ENCODE assay signal across 12 cellular contexts in the genomic region with DNA sequence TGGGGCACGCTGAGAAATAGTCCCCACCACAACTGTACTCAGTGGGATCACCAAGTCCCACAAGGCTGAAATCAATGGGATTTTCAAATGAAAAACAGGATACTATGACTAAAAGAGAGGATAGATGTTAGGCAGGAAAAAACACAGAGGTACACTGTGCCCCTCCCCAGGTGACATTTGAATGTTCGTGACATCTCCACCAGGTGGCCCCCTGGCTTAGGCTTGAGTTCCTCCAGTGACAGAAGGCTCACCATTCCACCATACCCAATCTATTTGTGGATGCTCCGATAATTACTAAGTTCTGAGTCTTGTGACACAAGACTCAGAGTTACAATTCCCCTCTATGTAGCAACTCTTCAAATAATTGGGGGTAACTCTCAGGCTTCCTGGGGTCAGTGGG.
DNase-seq lines count a peak whose midpoint lies in the region; ATAC-seq and TF ChIP-seq lines count a peak whose summit lies in the region.
"Had no signal": no experiment of that assay in that cellular context is flagged by ENCODE, and none has a peak within 500 bp of the region (broad histone marks: within the 10 kb centered on the region; RNA-seq: fewer than 3 reads in every experiment).

No MANE protein-coding gene starts in this region.

- no peak for TF ChIP-seq POLR2A in testis (IDR thresholded peaks at IDR 0.05)

- no peaks in the 10 kb centered on the region for H3K79me2 ChIP-seq in PC-3 (ENCODE audit: low read length)
- no peaks in the 10 kb centered on the region for H3K79me2 ChIP-seq in hepatocyte

- H3K9me2 ChIP-seq in PC-3 (replicated peaks; ENCODE audit: low read length) (no peaks in the 10 kb centered on the region), hepatocyte (replicated peaks; ENCODE audit: insufficient read depth) (no peaks in the 10 kb centered on the region)

- no peak overlapping the region for H3K27ac ChIP-seq in PC-3 (ENCODE audit: low read length)
- no peak overlapping the region for H3K27ac ChIP-seq in hepatocyte
- no peak overlapping the region for H3K27ac ChIP-seq in testis
- H3K27ac ChIP-seq: psoas muscle had no signal

- no TSS peak for BruUV-seq in PC-3 (replicated peaks; lab: Mats Ljungman, UMichigan)

- H3K36me3 ChIP-seq in PC-3 (ENCODE audit: low read depth, low read length), result no peaks in the 10 kb centered on the region
- H3K36me3 ChIP-seq in hepatocyte (replicated peaks; ENCODE audit: insufficient read depth, low read depth), result no peaks in the 10 kb centered on the region
- no peaks in the 10 kb centered on the region for H3K36me3 ChIP-seq in testis (ENCODE audit: low read depth, missing control alignments)

- no peaks in the 10 kb centered on the region for H3K9me3 ChIP-seq in PC-3 (ENCODE audit: low read length)
- H3K9me3 ChIP-seq in hepatocyte (ENCODE audit: low read depth), result no peaks in the 10 kb centered on the region
- H3K9me3 ChIP-seq in testis, result no peaks in the 10 kb centered on the region
- H3K9me3 ChIP-seq: psoas muscle had no signal

- CTCF ChIA-PET in PC-3 (lab: Charles Lee), result interaction anchor here (0.6 to 3.6 kb wide), 3 partner anchors 40 to 121 kb away, joined by 3 to 30 read pairs (median 3); no protein-coding TSS in a partner anchor

- 79% methylated on average over 3 of the region's 3 CpGs for WGBS in hepatocyte (ENCODE audit: low lambda C conversion rate, missing lambda C conversion rate)
- WGBS in testis, 2 donors, result 83 to 93% methylated on average over 3 of the region's 3 CpGs

- peak; percentile 27 for ATAC-seq in PC-3
- ATAC-seq in GM19397 (IDR thresholded peaks at IDR 0.05; ENCODE audit: unreplicated experiment), result no peak
- ATAC-seq: psoas muscle had no signal

- H3K4me3 ChIP-seq in PC-3 (ENCODE audit: low read length) (no peak overlapping the region), hepatocyte (no peak overlapping the region), testis (no peak overlapping the region)
- H3K4me3 ChIP-seq: psoas muscle had no signal

- H3K27me3 ChIP-seq in PC-3 (ENCODE audit: low read length) (no peaks in the 10 kb centered on the region), hepatocyte (peaks cover 7% of the 10 kb centered on the region), testis (no peaks in the 10 kb centered on the region)

- no peak overlapping the region for H3K4me2 ChIP-seq in PC-3 (ENCODE audit: low read length)
- no peak overlapping the region for H3K4me2 ChIP-seq in hepatocyte

- POLR2A ChIA-PET in PC-3 (lab: Charles Lee; ENCODE audit: unreplicated experiment), result no interaction called here

- H3F3A ChIP-seq in PC-3 (ENCODE audit: low read length, unreplicated experiment), result no peaks in the 10 kb centered on the region

- intact Hi-C loops in PC-3 (cut with micrococcal nuclease) (loop anchor here (1.0 kb wide), 1 partner anchor 41 kb away; no protein-coding TSS in a partner anchor), testis (cut with DNase I; ENCODE audit: low total_unique reads) (no loop called here)

- H4K20me1 ChIP-seq in PC-3 (ENCODE audit: low read length) (no peaks in the 10 kb centered on the region), hepatocyte (ENCODE audit: insufficient read depth, poor library complexity, severe bottlenecking) (no peaks in the 10 kb centered on the region)

- peak; percentile 9 for DNase-seq in DMS 273 (lab: John Stamatoyannopoulos, UW; ENCODE audit: unreplicated experiment)
- no peak for DNase-seq in DMS 273 treated with DMSO at 0.1 percent for 48 hours (lab: John Stamatoyannopoulos, UW)
- DNase-seq in GM20000 (ENCODE audit: low spot score), result no peak
- DNase-seq in PC-3, result peak; percentile 78
- no peak for DNase-seq in hepatocyte (ENCODE audit: low spot score)
- DNase-seq in testis, result no peak
- no peak for DNase-seq in AML-193 (lab: John Stamatoyannopoulos, UW)
- DNase-seq: activated T-cell treated with anti-CD3 and anti-CD28 coated beads, Interleukin-2, amount 50 U/mL, for 1 hour; KBM-7; psoas muscle; SHP77 treated with DMSO at 0.1 percent for 48 hours had no signal

- H2AFZ ChIP-seq in PC-3 (ENCODE audit: low read length), result no peak overlapping the region
- no peak overlapping the region for H2AFZ ChIP-seq in hepatocyte

- TF ChIP-seq CTCF in GM20000 (IDR thresholded peaks at IDR 0.05; ENCODE audit: extremely low read depth, missing control alignments) (peak; percentile 26), PC-3 (conservative IDR thresholded peaks at IDR 0.05; ENCODE audit: low read depth, low read length) (peak; percentile 97), hepatocyte (IDR thresholded peaks at IDR 0.05; ENCODE audit: poor library complexity) (peak; percentile 23), testis (IDR thresholded peaks at IDR 0.05) (no peak)

- peaks cover 14% of the 10 kb centered on the region; the same call in 1 of the 2 replicates for H3K4me1 ChIP-seq in PC-3 (ENCODE audit: insufficient read depth, low read length)
- H3K4me1 ChIP-seq in hepatocyte (ENCODE audit: insufficient read depth), result peaks cover 3% of the 10 kb centered on the region
- H3K4me1 ChIP-seq in testis, result peaks cover 2% of the 10 kb centered on the region
- H3K4me1 ChIP-seq: psoas muscle had no signal

- no peak overlapping the region for H3K9ac ChIP-seq in PC-3 (ENCODE audit: low read length)

Comparison
In these comparisons a context has a peak if more than half of its experiments do, and no peak if none do; other contexts are left out.
1. DNase-seq: peak in DMS 273 (single experiment) and PC-3 (single experiment); none in DMS 273 treated with DMSO at 0.1 percent for 48 hours (single experiment), GM20000 (single experiment), hepatocyte (single experiment), testis (single experiment) and AML-193 (0 of 2).
2. CTCF ChIP-seq: peak in GM20000 (single experiment), PC-3 (single experiment) and hepatocyte (single experiment); none in testis (0 of 3).